ENCODE assay signal across 4 cellular contexts in the genomic region with DNA sequence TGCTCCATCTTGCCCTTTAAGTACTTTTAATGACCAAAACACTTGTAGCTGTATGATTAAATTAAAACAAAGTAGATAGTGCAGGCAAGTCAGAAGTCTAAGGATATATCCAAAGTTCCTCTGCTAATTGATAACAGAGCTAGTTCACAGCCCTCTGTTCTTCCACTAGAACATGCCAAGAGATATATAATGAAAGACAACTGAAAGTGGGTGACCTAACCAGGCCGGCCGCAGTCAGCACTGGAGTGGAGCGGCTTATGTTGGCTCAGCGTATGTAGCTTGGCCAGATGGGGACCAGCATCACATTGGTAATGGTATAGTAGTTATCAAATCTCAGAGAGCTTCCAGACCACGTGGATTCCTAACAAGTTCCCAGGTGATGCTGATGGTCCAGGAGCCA. TPM values are rescaled to one million over a fixed set of nuclear protein-coding genes. Genes with fewer than 3 reads are reported as not detected.
"Had no signal": no experiment of that assay in that cellular context is flagged by ENCODE, and none has a peak within 500 bp of the region (broad histone marks: within the 10 kb centered on the region; RNA-seq: fewer than 3 reads in every experiment).

No MANE protein-coding gene starts in this region.

RNA-seq across cellular contexts. Expression of a gene that starts 52.1 kb away (rescaled TPM):
- total RNA-seq: M059J, OCI-LY7, PC-9, SK-MEL-5 had no signal
